In the genomic region with DNA sequence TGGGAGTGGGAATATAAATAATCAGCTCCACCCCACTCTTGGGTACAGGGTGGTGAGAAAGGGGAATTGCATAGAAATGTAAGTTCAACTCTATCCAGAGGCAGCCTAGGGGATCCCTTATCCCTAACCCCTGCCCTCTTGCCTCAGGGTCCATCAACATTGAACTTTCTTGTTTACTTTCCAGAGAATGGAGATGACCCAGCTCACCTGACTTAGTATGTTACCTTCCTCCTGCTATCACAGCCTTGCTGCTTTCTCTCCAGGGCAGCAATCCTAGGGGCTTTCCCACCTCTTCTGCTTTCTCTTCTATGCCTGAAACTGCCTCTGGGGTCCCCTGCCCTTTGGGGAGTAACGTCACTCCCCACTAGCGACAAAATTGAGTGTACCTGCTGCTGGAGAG, we compare ENCODE assay signal across 15 cellular contexts. TPM values are rescaled to one million over a fixed set of nuclear protein-coding genes. Genes with fewer than 3 reads are reported as not detected.
DNase-seq lines count a peak whose midpoint lies in the region; ATAC-seq and TF ChIP-seq lines count a peak whose summit lies in the region.
"Had no signal": no experiment of that assay in that cellular context is flagged by ENCODE, and none has a peak within 500 bp of the region (broad histone marks: within the 10 kb centered on the region; RNA-seq: fewer than 3 reads in every experiment).

No MANE protein-coding gene starts in this region.

- no peaks in the 10 kb centered on the region for H3K27me3 Mint-ChIP-seq in activated naive CD4-positive, alpha-beta T cell treated with anti-CD3 and anti-CD28 coated beads for 36 hours (ENCODE audit: low read depth)
- peaks cover 3% of the 10 kb centered on the region for H3K27me3 Mint-ChIP-seq in nephron (ENCODE audit: low read depth)
- H3K27me3 Mint-ChIP-seq in type B pancreatic cell: no peaks in the 10 kb centered on the region

- H3K4me3 ChIP-seq in coronary artery: peak overlapping the region; percentile 81
- H3K4me3 ChIP-seq: A549 had no signal

- H3K27ac ChIP-seq in coronary artery: peak overlapping the region; percentile 90 to 99
- H3K27ac ChIP-seq: A549 had no signal

- CTCF ChIA-PET in activated naive CD4-positive, alpha-beta T cell treated with anti-CD3 and anti-CD28 coated beads for 36 hours (lab: Charles Lee): interaction anchor here (0.6 to 14.5 kb wide), 3 partner anchors 19 to 50 kb away, joined by 3 to 252 read pairs (median 4); no protein-coding TSS in a partner anchor

- peak; percentile 12 for DNase-seq in activated naive CD4-positive, alpha-beta T cell treated with anti-CD3 and anti-CD28 coated beads for 36 hours
- no peak for DNase-seq in activated naive CD4-positive, alpha-beta T cell (lab: John Stamatoyannopoulos, UW)
- no peak for DNase-seq in coronary artery (ENCODE audit: low spot score)
- DNase-seq in type B pancreatic cell (ENCODE audit: extremely low spot score, unreplicated experiment): no peak
- no peak for DNase-seq in UCSD-AML1 (lab: John Stamatoyannopoulos, UW; ENCODE audit: unreplicated experiment)
- DNase-seq: activated T-cell treated with anti-CD3 and anti-CD28 coated beads for 4 hours, cortex of kidney had no signal

- H3K9me3 Mint-ChIP-seq in activated naive CD4-positive, alpha-beta T cell treated with anti-CD3 and anti-CD28 coated beads for 36 hours: no peaks in the 10 kb centered on the region
- no peaks in the 10 kb centered on the region for H3K9me3 Mint-ChIP-seq in nephron
- H3K9me3 Mint-ChIP-seq in type B pancreatic cell: no peaks in the 10 kb centered on the region
- H3K9me3 Mint-ChIP-seq: stimulated activated naive CD8-positive, alpha-beta T cell treated with anti-CD3 and anti-CD28 coated beads, Interleukin-15, Interleukin-2, amounts not matched to agents 100 ng/mL and 50 ng/mL, for 24 hours; T-helper 1 cell treated with Interleukin-12 subunit alpha and Interleukin-12 subunit beta and Interleukin-4 antibody, amounts not matched to agents 30 μg/mL and 1 μg/mL, for 36 hours had no signal

- intact Hi-C loops in activated naive CD4-positive, alpha-beta T cell treated with anti-CD3 and anti-CD28 coated beads for 36 hours (cut with micrococcal nuclease): no loop called here

- H3K27ac Mint-ChIP-seq in activated naive CD4-positive, alpha-beta T cell treated with anti-CD3 and anti-CD28 coated beads for 36 hours: no peak overlapping the region
- H3K27ac Mint-ChIP-seq in nephron (peak overlapping the region; percentile 54 to 100 (median 62)), type B pancreatic cell (peak overlapping the region; percentile 44)
- H3K27ac Mint-ChIP-seq: stimulated activated naive CD8-positive, alpha-beta T cell treated with anti-CD3 and anti-CD28 coated beads, Interleukin-15, Interleukin-2, amounts not matched to agents 100 ng/mL and 50 ng/mL, for 24 hours; T-helper 1 cell treated with Interleukin-12 subunit alpha and Interleukin-12 subunit beta and Interleukin-4 antibody, amounts not matched to agents 30 μg/mL and 1 μg/mL, for 36 hours had no signal

- peaks cover 11% of the 10 kb centered on the region for H3K4me1 Mint-ChIP-seq in activated naive CD4-positive, alpha-beta T cell treated with anti-CD3 and anti-CD28 coated beads for 36 hours (ENCODE audit: low read depth)
- H3K4me1 Mint-ChIP-seq in nephron (peaks cover 74% of the 10 kb centered on the region), type B pancreatic cell (ENCODE audit: unreplicated experiment) (peaks cover 69% of the 10 kb centered on the region)

- ATAC-seq in HG03469 (IDR thresholded peaks at IDR 0.05; ENCODE audit: unreplicated experiment) (no peak), GM19467 (IDR thresholded peaks at IDR 0.05; ENCODE audit: unreplicated experiment) (no peak)
- ATAC-seq: A549 had no signal

- no peak overlapping the region for H3K4me3 Mint-ChIP-seq in activated naive CD4-positive, alpha-beta T cell treated with anti-CD3 and anti-CD28 coated beads for 36 hours
- peak overlapping the region; percentile 94 to 98 (median 96) for H3K4me3 Mint-ChIP-seq in nephron
- peak overlapping the region; percentile 92 for H3K4me3 Mint-ChIP-seq in type B pancreatic cell
- H3K4me3 Mint-ChIP-seq: stimulated activated naive CD8-positive, alpha-beta T cell treated with anti-CD3 and anti-CD28 coated beads, Interleukin-15, Interleukin-2, amounts not matched to agents 100 ng/mL and 50 ng/mL, for 24 hours; T-helper 1 cell treated with Interleukin-12 subunit alpha and Interleukin-12 subunit beta and Interleukin-4 antibody, amounts not matched to agents 30 μg/mL and 1 μg/mL, for 36 hours had no signal

- TF ChIP-seq CTCF in coronary artery (IDR thresholded peaks at IDR 0.05): no peak
- no peak for TF ChIP-seq CTCF in nephron (IDR thresholded peaks at IDR 0.05; ENCODE audit: unreplicated experiment in 3 of 3)
- TF ChIP-seq CTCF in type B pancreatic cell (conservative IDR thresholded peaks at IDR 0.05): no peak

- H3K36me3 Mint-ChIP-seq in activated naive CD4-positive, alpha-beta T cell treated with anti-CD3 and anti-CD28 coated beads for 36 hours (ENCODE audit: low read depth): no peaks in the 10 kb centered on the region
- H3K36me3 Mint-ChIP-seq in nephron (ENCODE audit: low read depth) (no peaks in the 10 kb centered on the region), type B pancreatic cell (no peaks in the 10 kb centered on the region)

RNA-seq across cellular contexts. Expression of a gene that starts 2.7 kb away (rescaled TPM):
- total RNA-seq in activated naive CD4-positive, alpha-beta T cell treated with anti-CD3 and anti-CD28 coated beads for 36 hours: 1 to 10 TPM; 1.0 to 1.5 TPM
- total RNA-seq in type B pancreatic cell (ENCODE audit: low replicate concordance): 96.4 and 138 TPM in 2 replicates

RNA-seq across cellular contexts. Expression of a gene that starts 16.5 kb away (rescaled TPM):
- total RNA-seq in activated naive CD4-positive, alpha-beta T cell treated with anti-CD3 and anti-CD28 coated beads for 36 hours: not detected
- not detected in 2 replicates for total RNA-seq in type B pancreatic cell (ENCODE audit: low replicate concordance)
- total RNA-seq: LHCN-M2, NCI-H460 had no signal

RNA-seq across cellular contexts. Expression of a gene that starts 19.8 kb away (rescaled TPM):
- total RNA-seq in activated naive CD4-positive, alpha-beta T cell treated with anti-CD3 and anti-CD28 coated beads for 36 hours: 100 to 1,000 TPM; 188 to 193 TPM
- total RNA-seq in type B pancreatic cell (ENCODE audit: low replicate concordance): 83.4 and 167 TPM in 2 replicates

RNA-seq across cellular contexts. Expression of a gene that starts 42.0 kb away (rescaled TPM):
- total RNA-seq in activated naive CD4-positive, alpha-beta T cell treated with anti-CD3 and anti-CD28 coated beads for 36 hours: 10 to 100 TPM; 18.4 to 19.1 TPM
- total RNA-seq in type B pancreatic cell (ENCODE audit: low replicate concordance): 48.3 and 49.7 TPM in 2 replicates

RNA-seq across cellular contexts. Expression of a gene that starts 52.4 kb away (rescaled TPM):
- 10 to 100 TPM; 71.3 to 72.2 TPM for total RNA-seq in activated naive CD4-positive, alpha-beta T cell treated with anti-CD3 and anti-CD28 coated beads for 36 hours
- 17.4 and 32.0 TPM in 2 replicates for total RNA-seq in type B pancreatic cell (ENCODE audit: low replicate concordance)

Comparison
In these comparisons a context has a peak if more than half of its experiments do, and no peak if none do; other contexts are left out.
1. RNA of a gene that starts 2.7 kb away (total RNA-seq): 96.4 to 138 TPM in type B pancreatic cell; 1.0 to 1.5 TPM in activated naive CD4-positive, alpha-beta T cell treated with anti-CD3 and anti-CD28 coated beads for 36 hours; every median in the first group is over 10 times any median in the second.